ENCODE assay signal across 8 cellular contexts in genomic region chr18:32072321-32072720, GRCh38. TPM values are rescaled to one million over a fixed set of nuclear protein-coding genes. Genes with fewer than 3 reads are reported as not detected.
DNase-seq lines count a peak whose midpoint lies in the region; ATAC-seq and TF ChIP-seq lines count a peak whose summit lies in the region.

No MANE protein-coding gene starts in this region.

- H3K36me3 Mint-ChIP-seq in type B pancreatic cell = no peaks in the 10 kb centered on the region

- H3K9me3 ChIP-seq in psoas muscle = no peaks in the 10 kb centered on the region

- H3K27ac ChIP-seq in psoas muscle = no peak overlapping the region

- TF ChIP-seq CTCF in foreskin fibroblast (IDR thresholded peaks at IDR 0.05; ENCODE audit: low read depth, low read length) (peak; percentile 19), type B pancreatic cell (conservative IDR thresholded peaks at IDR 0.05) (peak; percentile 70), psoas muscle (IDR thresholded peaks at IDR 0.05) (no peak), omental fat pad (IDR thresholded peaks at IDR 0.05) (no peak)

- no peak overlapping the region for H3K4me3 ChIP-seq in foreskin fibroblast (ENCODE audit: low read depth in 1 of 2, low read length in 2 of 2)
- H3K4me3 ChIP-seq in psoas muscle = no peak overlapping the region

- H3K27ac Mint-ChIP-seq in type B pancreatic cell = no peak overlapping the region

- no peaks in the 10 kb centered on the region for H3K9me3 Mint-ChIP-seq in type B pancreatic cell

- no peaks in the 10 kb centered on the region for H3K4me1 ChIP-seq in psoas muscle

- H3K4me3 Mint-ChIP-seq in type B pancreatic cell = no peak overlapping the region

- DNase-seq in AG20443 (ENCODE audit: low spot score) (peak; percentile 26), NOMO-1 treated with dmso at 0.1 percent for 144 hours (lab: John Stamatoyannopoulos, UW; ENCODE audit: unreplicated experiment) (peak; percentile 7), foreskin fibroblast (no peak), type B pancreatic cell (ENCODE audit: extremely low spot score, unreplicated experiment) (no peak), NCI-H1417 treated with DMSO at 0.1 percent for 48 hours (lab: John Stamatoyannopoulos, UW) (no peak), psoas muscle (no peak), omental fat pad (ENCODE audit: low spot score) (no peak)

- H3K4me1 Mint-ChIP-seq in type B pancreatic cell (ENCODE audit: unreplicated experiment) = no peaks in the 10 kb centered on the region

- intact Hi-C loops in psoas muscle (cut with DNase I) = no loop called here

- no peaks in the 10 kb centered on the region for H3K27me3 Mint-ChIP-seq in type B pancreatic cell

- 68 to 72% (median 69%) methylated on average over 4 of the region's 4 CpGs for WGBS in psoas muscle, 3 donors

- no peaks in the 10 kb centered on the region for H3K27me3 ChIP-seq in psoas muscle (ENCODE audit: insufficient read depth in 3 of 3, low read length in 2 of 3)

- ATAC-seq in GM18858 (IDR thresholded peaks at IDR 0.05; ENCODE audit: unreplicated experiment) (peak; percentile 80), psoas muscle (no peak), omental fat pad (ENCODE audit: low FRiP score) (no peak)

- H3K36me3 ChIP-seq in psoas muscle (ENCODE audit: insufficient read depth in 1 of 2, low read depth in 1 of 2) = no peaks in the 10 kb centered on the region

RNA-seq across cellular contexts. Expression of gene RNF138, which starts 19.4 kb away (rescaled TPM):
- 21.6 and 34.9 TPM in 2 replicates for total RNA-seq in type B pancreatic cell (ENCODE audit: low replicate concordance)
- 10 to 100 TPM in 1 of 4 donors, 1 to 10 TPM in 3; 6.4 to 10.1 (median 8.2) TPM for total RNA-seq in psoas muscle
- polyA plus RNA-seq in psoas muscle = 1 to 10 TPM; 3.6 to 7.5 (median 4.4) TPM
- total RNA-seq in omental fat pad = 10 to 100 TPM; 13.8 to 38.3 (median 31.7) TPM

RNA-seq across cellular contexts. Expression of gene RNF125, which starts 53.7 kb away (rescaled TPM):
- total RNA-seq in type B pancreatic cell (ENCODE audit: low replicate concordance) (0.94 and 1.8 TPM in 2 replicates), psoas muscle (1 to 10 TPM; 1.3 to 4.2 (median 1.7) TPM), omental fat pad (10 to 100 TPM in 2 of 4 donors, 1 to 10 TPM in 2; 7.3 to 24.3 (median 14.0) TPM)
- polyA plus RNA-seq in psoas muscle = 1 to 10 TPM; 1.2 to 3.0 (median 2.3) TPM

Comparison
In these comparisons a context has a peak if more than half of its experiments do, and no peak if none do; other contexts are left out.
1. DNase-seq: peak in AG20443 (single experiment) and NOMO-1 treated with dmso at 0.1 percent for 144 hours (single experiment); none in foreskin fibroblast (0 of 2), type B pancreatic cell (single experiment), NCI-H1417 treated with DMSO at 0.1 percent for 48 hours (single experiment), psoas muscle (0 of 2) and omental fat pad (single experiment).
2. CTCF ChIP-seq: peak in foreskin fibroblast (single experiment) and type B pancreatic cell (single experiment); none in psoas muscle (single experiment) and omental fat pad (0 of 3).